ENCODE assay signal across 38 cellular contexts in the genomic region with DNA sequence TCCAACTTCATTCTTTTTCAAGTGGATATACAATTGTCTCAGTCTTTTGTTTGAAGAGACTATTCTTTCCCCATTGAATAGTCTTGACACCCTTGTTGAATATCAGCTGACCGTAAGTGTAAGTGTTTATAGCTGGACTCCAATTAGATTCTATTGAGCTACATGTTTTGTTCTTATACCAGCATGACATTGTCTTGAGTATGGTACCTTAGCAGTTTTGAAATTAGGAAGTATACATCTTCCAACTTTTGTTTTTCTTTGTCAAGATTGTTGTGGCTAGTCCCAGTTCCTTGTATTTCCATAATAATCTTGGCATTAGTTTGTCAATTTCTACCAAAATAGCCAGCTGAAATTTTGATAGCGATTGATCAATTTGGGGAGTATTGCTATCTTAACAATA. TPM values are rescaled to one million over a fixed set of nuclear protein-coding genes. Genes with fewer than 3 reads are reported as not detected.
"Had no signal": no experiment of that assay in that cellular context is flagged by ENCODE, and none has a peak within 500 bp of the region (broad histone marks: within the 10 kb centered on the region; RNA-seq: fewer than 3 reads in every experiment).

No MANE protein-coding gene starts in this region.

- H3K4me3 ChIP-seq: adrenal gland, ascending aorta, body of pancreas, breast epithelium, cardiac muscle cell had no signal

- H3K36me3 ChIP-seq: adrenal gland, ascending aorta, brain microvascular endothelial cell, breast epithelium, cardiac muscle cell had no signal

- ATAC-seq: activated naive CD4-positive, alpha-beta T cell treated with anti-CD3 and anti-CD28 coated beads, Interleukin-2, amount 50 U/mL, for 72 hours; activated naive CD8-positive, alpha-beta T cell treated with anti-CD3 and anti-CD28 coated beads, Interleukin-2, amount 50 U/mL, for 24 hours; activated T-cell treated with anti-CD3 and anti-CD28 coated beads, Interleukin-2, amount 50 U/mL, for 4 hours; activated T-cell treated with anti-CD3 and anti-CD28 coated beads, Interleukin-2, amount 50 U/mL, for 72 hours; activated T-helper 17 cell treated with anti-CD3 and anti-CD28 coated beads, Interleukin-2, amount 50 U/mL, for 72 hours; body of pancreas had no signal

- H3K27ac ChIP-seq: adrenal gland, ascending aorta, body of pancreas, brain microvascular endothelial cell, breast epithelium, cardiac muscle cell had no signal

- H3K4me1 ChIP-seq: adrenal gland, ascending aorta, body of pancreas, breast epithelium had no signal

- DNase-seq: activated effector memory CD4-positive, alpha-beta T cell treated with anti-CD3 and anti-CD28 coated beads, Interleukin-2, amount 50 U/mL, for 16 hours; activated effector memory CD4-positive, alpha-beta T cell treated with Interleukin-2 at 50 U/mL for 16 hours; activated gamma-delta T cell; activated gamma-delta T cell treated with Interleukin-2 at 50 U/mL for 16 hours; activated naive CD4-positive, alpha-beta T cell; activated naive CD4-positive, alpha-beta T cell treated with anti-CD3 and anti-CD28 coated beads for 36 hours; activated naive CD4-positive, alpha-beta T cell treated with anti-CD3 and anti-CD28 coated beads, Interleukin-2, amount 10 ng/mL, durations not matched to agents 7 days and 5 days; activated naive CD4-positive, alpha-beta T cell treated with anti-CD3 and anti-CD28 coated beads, Interleukin-2, amount 50 U/mL, for 16 hours; activated naive CD4-positive, alpha-beta T cell treated with Interleukin-2 at 50 U/mL for 16 hours; activated naive CD8-positive, alpha-beta T cell treated with anti-CD3 and anti-CD28 coated beads for 36 hours; activated naive CD8-positive, alpha-beta T cell treated with anti-CD3 and anti-CD28 coated beads, Interleukin-2, amount 10 ng/mL, durations not matched to agents 7 days and 5 days; activated naive CD8-positive, alpha-beta T cell treated with anti-CD3 and anti-CD28 coated beads, Interleukin-2, amount 50 U/mL, for 24 hours; activated T-cell treated with anti-CD3 and anti-CD28 coated beads, Interleukin-2, amount 50 U/mL, for 24 hours; activated T-cell treated with anti-CD3 and anti-CD28 coated beads, Interleukin-2, amount 50 U/mL, for 4 hours; activated T-cell treated with anti-CD3 and anti-CD28 coated beads, Interleukin-2, amount 50 U/mL, for 48 hours; activated T-cell treated with anti-CD3 and anti-CD28 coated beads, Interleukin-2, amount 50 U/mL, for 72 hours; adrenal gland; amniotic stem cell; amygdala; anterior cingulate cortex; aorta; body of pancreas; brain microvascular endothelial cell; caudate nucleus; central memory CD4-positive, alpha-beta T cell; cerebellar nuclear complex had no signal

- H3K9me3 ChIP-seq: body of pancreas had no signal

- H3K27me3 ChIP-seq: ascending aorta, body of pancreas, brain microvascular endothelial cell, breast epithelium, cardiac muscle cell had no signal

- FAIRE-seq: astrocyte, bronchial epithelial cell had no signal

RNA-seq across cellular contexts. Expression of a gene that starts 56.9 kb away (rescaled TPM):
- total RNA-seq: activated naive CD4-positive, alpha-beta T cell treated with anti-CD3 and anti-CD28 coated beads for 36 hours; activated naive CD4-positive, alpha-beta T cell treated with anti-CD3 and anti-CD28 coated beads, Interleukin-2, amount 50 U/mL, for 72 hours; activated naive CD8-positive, alpha-beta T cell treated with anti-CD3 and anti-CD28 coated beads for 36 hours; activated naive CD8-positive, alpha-beta T cell treated with anti-CD3 and anti-CD28 coated beads, Interleukin-2, amount 10 ng/mL, durations not matched to agents 7 days and 5 days; activated T-cell treated with anti-CD3 and anti-CD28 coated beads, Interleukin-2, amount 50 U/mL, for 4 hours; activated T-cell treated with anti-CD3 and anti-CD28 coated beads, Interleukin-2, amount 50 U/mL, for 72 hours; activated T-helper 1 cell treated with anti-CD3 and anti-CD28 coated beads, Interleukin-12 subunit alpha, Interleukin-12 subunit beta, Interleukin-2, Interleukin-4 antibody, amounts not matched to agents 30 ng/mL and 10 ng/mL and 1 ng/mL, durations not matched to agents 14 hours and 24 hours and 36 hours; activated T-helper 17 cell treated with anti-CD3 and anti-CD28 coated beads, Interleukin-2, amount 50 U/mL, for 72 hours; activated T-helper 2 cell treated with anti-CD3 and anti-CD28 coated beads, Interferon-gamma antibody, Interleukin-2, Interleukin-4, amounts not matched to agents 10 μg/mL and 5 μg/mL and 100 μg/mL, durations not matched to agents 14 hours and 24 hours and 36 hours; adrenal gland; aorta; ascending aorta; body of pancreas; breast epithelium; bronchial epithelial cell; cardiac muscle cell; cardiac septum; cerebellum had no signal
- polyA plus RNA-seq: adipose tissue, adrenal gland, aorta, cardiac muscle cell had no signal
